10 cellular contexts compared by ENCODE assay signal in genomic region chr2:5690718-5691658, GRCh38. TPM values are rescaled to one million over a fixed set of nuclear protein-coding genes. Genes with fewer than 3 reads are reported as not detected.
DNase-seq lines count a peak whose midpoint lies in the region; ATAC-seq and TF ChIP-seq lines count a peak whose summit lies in the region.
"Had no signal": no experiment of that assay in that cellular context is flagged by ENCODE, and none has a peak within 500 bp of the region (broad histone marks: within the 10 kb centered on the region; RNA-seq: fewer than 3 reads in every experiment).

No MANE protein-coding gene starts in this region.

- peaks cover 46% of the 10 kb centered on the region for H3K27me3 Mint-ChIP-seq in activated naive CD4-positive, alpha-beta T cell treated with anti-CD3 and anti-CD28 coated beads, Interleukin-2, amount 50 U/mL, for 24 hours
- peaks cover 39% of the 10 kb centered on the region for H3K27me3 Mint-ChIP-seq in activated naive CD8-positive, alpha-beta T cell
- H3K27me3 Mint-ChIP-seq in type B pancreatic cell = peaks cover 11% of the 10 kb centered on the region

- ATAC-seq in HG03097 (IDR thresholded peaks at IDR 0.05; ENCODE audit: low FRiP score, unreplicated experiment) = no peak
- ATAC-seq: HCT116, right lobe of liver had no signal

- no peaks in the 10 kb centered on the region for H3K9me3 Mint-ChIP-seq in activated naive CD4-positive, alpha-beta T cell treated with anti-CD3 and anti-CD28 coated beads, Interleukin-2, amount 50 U/mL, for 24 hours
- H3K9me3 Mint-ChIP-seq in activated naive CD8-positive, alpha-beta T cell (ENCODE audit: low read depth) = no peaks in the 10 kb centered on the region
- H3K9me3 Mint-ChIP-seq in type B pancreatic cell = no peaks in the 10 kb centered on the region

- peak overlapping the region; percentile 42 for H3K4me3 Mint-ChIP-seq in activated naive CD4-positive, alpha-beta T cell treated with anti-CD3 and anti-CD28 coated beads, Interleukin-2, amount 50 U/mL, for 24 hours
- H3K4me3 Mint-ChIP-seq in activated naive CD8-positive, alpha-beta T cell = peak overlapping the region; percentile 56
- peak overlapping the region; percentile 98 for H3K4me3 Mint-ChIP-seq in type B pancreatic cell

- DNase-seq in activated naive CD4-positive, alpha-beta T cell (lab: John Stamatoyannopoulos, UW) = no peak
- peak; percentile 16 for DNase-seq in iris pigment epithelial cell (ENCODE audit: low read depth)
- peak; percentile 87 for DNase-seq in type B pancreatic cell (ENCODE audit: extremely low spot score, unreplicated experiment)
- DNase-seq in NK-92 (lab: John Stamatoyannopoulos, UW; ENCODE audit: unreplicated experiment) = no peak
- no peak for DNase-seq in stimulated activated CD4-positive, alpha-beta T cell treated with anti-CD3 and anti-CD28 coated beads, Interleukin-4, amount 100 ng/mL, for 4 hours
- DNase-seq: right lobe of liver had no signal

- no peak overlapping the region for H3K27ac Mint-ChIP-seq in activated naive CD4-positive, alpha-beta T cell treated with anti-CD3 and anti-CD28 coated beads, Interleukin-2, amount 50 U/mL, for 24 hours
- H3K27ac Mint-ChIP-seq in activated naive CD8-positive, alpha-beta T cell = no peak overlapping the region
- peak overlapping the region; percentile 96 for H3K27ac Mint-ChIP-seq in type B pancreatic cell

- peaks cover 2% of the 10 kb centered on the region for H3K36me3 Mint-ChIP-seq in activated naive CD4-positive, alpha-beta T cell treated with anti-CD3 and anti-CD28 coated beads, Interleukin-2, amount 50 U/mL, for 24 hours
- no peaks in the 10 kb centered on the region for H3K36me3 Mint-ChIP-seq in activated naive CD8-positive, alpha-beta T cell
- H3K36me3 Mint-ChIP-seq in type B pancreatic cell = peaks cover 7% of the 10 kb centered on the region

- H3K4me1 Mint-ChIP-seq in activated naive CD4-positive, alpha-beta T cell treated with anti-CD3 and anti-CD28 coated beads, Interleukin-2, amount 50 U/mL, for 24 hours = peaks cover 20% of the 10 kb centered on the region
- H3K4me1 Mint-ChIP-seq in activated naive CD8-positive, alpha-beta T cell (ENCODE audit: low read depth) = peaks cover 22% of the 10 kb centered on the region
- peaks cover 17% of the 10 kb centered on the region for H3K4me1 Mint-ChIP-seq in type B pancreatic cell (ENCODE audit: unreplicated experiment)

- no peak for TF ChIP-seq CTCF in type B pancreatic cell (conservative IDR thresholded peaks at IDR 0.05)

RNA-seq across cellular contexts. Expression of gene SOX11, which starts 1.2 kb away (rescaled TPM):
- 21.1 and 83.2 TPM in 2 replicates for total RNA-seq in type B pancreatic cell (ENCODE audit: low replicate concordance)
- total RNA-seq: right lobe of liver had no signal

Comparison
In these comparisons a context has a peak if more than half of its experiments do, and no peak if none do; other contexts are left out.
1. H3K4me3 Mint-ChIP-seq: peak in every context shown above with its lines; median percentile 98 in type B pancreatic cell; 56 in activated naive CD8-positive, alpha-beta T cell; 42 in activated naive CD4-positive, alpha-beta T cell treated with anti-CD3 and anti-CD28 coated beads, Interleukin-2, amount 50 U/mL, for 24 hours.
2. DNase-seq: peak in iris pigment epithelial cell (single experiment) and type B pancreatic cell (single experiment); none in activated naive CD4-positive, alpha-beta T cell (0 of 4), NK-92 (single experiment) and stimulated activated CD4-positive, alpha-beta T cell treated with anti-CD3 and anti-CD28 coated beads, Interleukin-4, amount 100 ng/mL, for 4 hours (0 of 2).